ENCODE assay signal across 1 cellular context in the genomic region with DNA sequence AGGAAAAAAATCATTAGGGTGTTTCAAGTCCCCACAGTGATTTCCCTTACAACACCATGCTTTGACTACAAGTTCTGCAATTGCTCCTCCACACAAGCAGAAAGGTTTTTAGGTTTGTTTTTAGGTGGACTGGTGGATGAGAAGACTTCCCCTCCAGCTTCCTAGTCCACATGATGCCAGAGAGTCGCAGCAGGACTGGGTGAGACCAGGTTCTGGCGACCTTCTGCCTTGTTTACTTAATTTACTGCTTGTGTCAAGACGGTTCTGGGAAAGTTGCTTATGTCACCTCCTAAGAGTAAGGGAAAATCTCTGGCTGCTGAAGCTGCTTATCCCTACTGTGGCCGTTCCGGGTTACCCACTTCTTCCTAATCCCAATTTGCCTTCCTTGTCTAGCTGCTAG.
TF ChIP-seq lines count a peak whose summit lies in the region.

No MANE protein-coding gene starts in this region.

TF ChIP-seq in GM23338, 12 proteins besides CTCF, POLR2A, EP300 and RAD21 (continued from another document):
- no peak for TF ChIP-seq REST (IDR thresholded peaks at IDR 0.05; ENCODE audit: unreplicated experiment)
- no peak for TF ChIP-seq CREB1 (CRISPR knock-in tag; IDR thresholded peaks at IDR 0.05; ENCODE audit: low read depth)
- TF ChIP-seq NANOG (IDR thresholded peaks at IDR 0.05; ENCODE audit: borderline replicate concordance): no peak
- TF ChIP-seq EZH2 (IDR thresholded peaks at IDR 0.05; ENCODE audit: low read depth, unreplicated experiment): no peak
- TF ChIP-seq, protein P1, sequence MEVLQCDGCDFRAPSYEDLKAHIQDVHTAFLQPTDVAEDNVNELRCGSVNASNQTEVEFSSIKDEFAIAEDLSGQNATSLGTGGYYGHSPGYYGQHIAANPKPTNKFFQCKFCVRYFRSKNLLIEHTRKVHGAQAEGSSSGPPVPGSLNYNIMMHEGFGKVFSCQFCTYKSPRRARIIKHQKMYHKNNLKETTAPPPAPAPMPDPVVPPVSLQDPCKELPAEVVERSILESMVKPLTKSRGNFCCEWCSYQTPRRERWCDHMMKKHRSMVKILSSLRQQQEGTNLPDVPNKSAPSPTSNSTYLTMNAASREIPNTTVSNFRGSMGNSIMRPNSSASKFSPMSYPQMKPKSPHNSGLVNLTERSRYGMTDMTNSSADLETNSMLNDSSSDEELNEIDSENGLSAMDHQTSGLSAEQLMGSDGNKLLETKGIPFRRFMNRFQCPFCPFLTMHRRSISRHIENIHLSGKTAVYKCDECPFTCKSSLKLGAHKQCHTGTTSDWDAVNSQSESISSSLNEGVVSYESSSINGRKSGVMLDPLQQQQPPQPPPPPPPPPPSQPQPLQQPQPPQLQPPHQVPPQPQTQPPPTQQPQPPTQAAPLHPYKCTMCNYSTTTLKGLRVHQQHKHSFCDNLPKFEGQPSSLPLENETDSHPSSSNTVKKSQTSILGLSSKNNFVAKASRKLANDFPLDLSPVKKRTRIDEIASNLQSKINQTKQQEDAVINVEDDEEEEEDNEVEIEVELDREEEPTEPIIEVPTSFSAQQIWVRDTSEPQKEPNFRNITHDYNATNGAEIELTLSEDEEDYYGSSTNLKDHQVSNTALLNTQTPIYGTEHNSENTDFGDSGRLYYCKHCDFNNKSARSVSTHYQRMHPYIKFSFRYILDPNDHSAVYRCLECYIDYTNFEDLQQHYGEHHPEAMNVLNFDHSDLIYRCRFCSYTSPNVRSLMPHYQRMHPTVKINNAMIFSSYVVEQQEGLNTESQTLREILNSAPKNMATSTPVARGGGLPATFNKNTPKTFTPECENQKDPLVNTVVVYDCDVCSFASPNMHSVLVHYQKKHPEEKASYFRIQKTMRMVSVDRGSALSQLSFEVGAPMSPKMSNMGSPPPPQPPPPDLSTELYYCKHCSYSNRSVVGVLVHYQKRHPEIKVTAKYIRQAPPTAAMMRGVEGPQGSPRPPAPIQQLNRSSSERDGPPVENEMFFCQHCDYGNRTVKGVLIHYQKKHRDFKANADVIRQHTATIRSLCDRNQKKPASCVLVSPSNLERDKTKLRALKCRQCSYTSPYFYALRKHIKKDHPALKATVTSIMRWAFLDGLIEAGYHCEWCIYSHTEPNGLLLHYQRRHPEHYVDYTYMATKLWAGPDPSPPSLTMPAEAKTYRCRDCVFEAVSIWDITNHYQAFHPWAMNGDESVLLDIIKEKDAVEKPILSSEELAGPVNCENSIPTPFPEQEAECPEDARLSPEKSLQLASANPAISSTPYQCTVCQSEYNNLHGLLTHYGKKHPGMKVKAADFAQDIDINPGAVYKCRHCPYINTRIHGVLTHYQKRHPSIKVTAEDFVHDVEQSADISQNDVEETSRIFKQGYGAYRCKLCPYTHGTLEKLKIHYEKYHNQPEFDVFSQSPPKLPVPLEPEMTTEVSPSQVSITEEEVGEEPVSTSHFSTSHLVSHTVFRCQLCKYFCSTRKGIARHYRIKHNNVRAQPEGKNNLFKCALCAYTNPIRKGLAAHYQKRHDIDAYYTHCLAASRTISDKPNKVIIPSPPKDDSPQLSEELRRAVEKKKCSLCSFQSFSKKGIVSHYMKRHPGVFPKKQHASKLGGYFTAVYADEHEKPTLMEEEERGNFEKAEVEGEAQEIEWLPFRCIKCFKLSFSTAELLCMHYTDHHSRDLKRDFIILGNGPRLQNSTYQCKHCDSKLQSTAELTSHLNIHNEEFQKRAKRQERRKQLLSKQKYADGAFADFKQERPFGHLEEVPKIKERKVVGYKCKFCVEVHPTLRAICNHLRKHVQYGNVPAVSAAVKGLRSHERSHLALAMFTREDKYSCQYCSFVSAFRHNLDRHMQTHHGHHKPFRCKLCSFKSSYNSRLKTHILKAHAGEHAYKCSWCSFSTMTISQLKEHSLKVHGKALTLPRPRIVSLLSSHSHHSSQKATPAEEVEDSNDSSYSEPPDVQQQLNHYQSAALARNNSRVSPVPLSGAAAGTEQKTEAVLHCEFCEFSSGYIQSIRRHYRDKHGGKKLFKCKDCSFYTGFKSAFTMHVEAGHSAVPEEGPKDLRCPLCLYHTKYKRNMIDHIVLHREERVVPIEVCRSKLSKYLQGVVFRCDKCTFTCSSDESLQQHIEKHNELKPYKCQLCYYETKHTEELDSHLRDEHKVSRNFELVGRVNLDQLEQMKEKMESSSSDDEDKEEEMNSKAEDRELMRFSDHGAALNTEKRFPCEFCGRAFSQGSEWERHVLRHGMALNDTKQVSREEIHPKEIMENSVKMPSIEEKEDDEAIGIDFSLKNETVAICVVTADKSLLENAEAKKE (CRISPR knock-in tag; IDR thresholded peaks at IDR 0.05): no peak
